13 cellular contexts compared by ENCODE assay signal in the genomic region with DNA sequence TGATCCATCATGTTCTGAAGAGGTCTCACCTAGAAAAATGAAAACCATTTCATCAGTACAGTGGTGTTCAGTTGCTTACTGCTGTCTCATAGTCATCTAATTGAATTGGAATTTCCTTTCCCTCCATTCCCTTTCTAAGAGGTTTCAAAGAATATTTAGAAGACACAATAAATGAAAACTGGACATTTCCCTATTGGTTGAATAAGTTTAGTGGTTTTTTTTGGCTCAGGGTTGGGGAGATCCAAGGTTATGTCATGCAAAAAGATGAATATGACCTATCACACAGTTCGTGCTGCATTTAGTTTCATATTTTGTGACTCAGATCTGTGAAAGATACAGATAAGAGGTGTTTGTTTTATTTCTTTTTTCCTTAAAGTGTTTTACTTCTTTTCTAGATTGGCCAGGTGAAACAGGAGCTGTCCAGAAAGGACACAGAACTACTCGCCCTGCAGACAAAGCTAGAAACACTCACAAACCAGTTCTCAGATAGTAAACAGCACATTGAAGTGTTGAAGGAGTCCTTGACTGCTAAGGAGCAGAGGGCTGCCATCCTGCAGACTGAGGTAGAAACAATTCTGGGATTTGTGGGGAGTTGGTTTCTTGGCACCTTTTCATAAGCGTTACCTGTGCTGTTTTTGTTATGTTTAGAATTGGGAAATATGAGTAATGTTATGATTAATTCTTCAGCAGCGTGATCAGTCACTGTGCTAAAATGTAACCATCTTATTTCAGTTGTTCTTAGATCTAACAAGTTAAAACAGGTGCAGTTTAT.
DNase-seq lines count a peak whose midpoint lies in the region; ATAC-seq and TF ChIP-seq lines count a peak whose summit lies in the region.
"Had no signal": no experiment of that assay in that cellular context is flagged by ENCODE, and none has a peak within 500 bp of the region (broad histone marks: within the 10 kb centered on the region; RNA-seq: fewer than 3 reads in every experiment).

No MANE protein-coding gene starts in this region.

- DNase-seq in ELR (ENCODE audit: low read depth) (peak; percentile 89), MG63 (peak; percentile 11), dermis blood vessel endothelial cell (peak; percentile 36), osteocyte (ENCODE audit: extremely low spot score, unreplicated experiment) (no peak), NCI-H524 treated with DMSO at 0.1 percent for 48 hours (lab: John Stamatoyannopoulos, UW) (no peak)
- DNase-seq: endodermal cell, islet precursor cell, NCI-H1105 treated with DMSO at 0.1 percent for 48 hours, ovary had no signal

- peak overlapping the region; percentile 1 for H3K27ac Mint-ChIP-seq in osteocyte (ENCODE audit: unreplicated experiment)
- H3K27ac Mint-ChIP-seq: endodermal cell had no signal

- H3K4me3 ChIP-seq in MG63, result peak overlapping the region; percentile 24
- H3K4me3 ChIP-seq: ovary, upper lobe of left lung had no signal

- H3K9me3 ChIP-seq in MG63, result no peaks in the 10 kb centered on the region; the same call in 1 of the 2 replicates
- H3K9me3 ChIP-seq: ovary, upper lobe of left lung had no signal

- no peaks in the 10 kb centered on the region for H3K27me3 ChIP-seq in MG63
- H3K27me3 ChIP-seq: ovary, upper lobe of left lung had no signal

- peaks cover 46% of the 10 kb centered on the region for H3K36me3 ChIP-seq in MG63
- H3K36me3 ChIP-seq: ovary had no signal

- H3K27me3 Mint-ChIP-seq in osteocyte (ENCODE audit: unreplicated experiment), result no peaks in the 10 kb centered on the region

- H3K4me1 Mint-ChIP-seq in osteocyte (ENCODE audit: unreplicated experiment), result peaks cover 15% of the 10 kb centered on the region
- H3K4me1 Mint-ChIP-seq: endodermal cell had no signal

- H3K4me3 Mint-ChIP-seq in osteocyte (ENCODE audit: unreplicated experiment), result no peak overlapping the region
- H3K4me3 Mint-ChIP-seq: endodermal cell had no signal

- no peaks in the 10 kb centered on the region for H3K9me3 Mint-ChIP-seq in osteocyte (ENCODE audit: unreplicated experiment)
- H3K9me3 Mint-ChIP-seq: endodermal cell had no signal

- ATAC-seq in HG02571 (IDR thresholded peaks at IDR 0.05; ENCODE audit: unreplicated experiment) (no peak), GM21423 (IDR thresholded peaks at IDR 0.05; ENCODE audit: unreplicated experiment) (no peak), GM19397 (IDR thresholded peaks at IDR 0.05; ENCODE audit: unreplicated experiment) (no peak)

- peaks cover 9% of the 10 kb centered on the region for H3K36me3 Mint-ChIP-seq in osteocyte (ENCODE audit: unreplicated experiment)

- no peak for TF ChIP-seq CTCF in osteocyte (IDR thresholded peaks at IDR 0.05)

Comparison
In these comparisons a context has a peak if more than half of its experiments do, and no peak if none do; other contexts are left out.
1. DNase-seq: peak in ELR (single experiment), MG63 (single experiment) and dermis blood vessel endothelial cell (single experiment); none in osteocyte (single experiment) and NCI-H524 treated with DMSO at 0.1 percent for 48 hours (single experiment).